Comparison of ENCODE assay signal across 21 cellular contexts in the genomic region with DNA sequence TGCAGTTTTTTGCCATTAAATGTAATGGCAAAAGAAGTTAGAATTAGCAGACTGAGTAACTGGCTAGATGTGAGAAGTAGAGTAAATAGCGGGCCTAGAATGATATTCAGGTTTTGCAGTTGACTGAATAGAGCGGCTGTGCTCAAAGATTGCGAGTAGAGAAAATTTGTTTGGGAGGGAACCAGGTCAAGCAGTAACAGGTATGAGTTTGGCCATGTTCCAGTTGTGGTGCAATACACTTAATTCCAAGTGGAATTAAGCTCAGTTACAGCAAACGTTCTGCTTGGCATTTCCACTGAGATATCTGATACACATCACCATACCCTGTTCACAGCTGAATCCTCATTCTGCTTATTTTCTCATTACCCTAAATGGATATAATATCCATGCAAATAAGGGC.
"Had no signal": no experiment of that assay in that cellular context is flagged by ENCODE, and none has a peak within 500 bp of the region (broad histone marks: within the 10 kb centered on the region; RNA-seq: fewer than 3 reads in every experiment).

No MANE protein-coding gene starts in this region.

- DNase-seq: activated CD4-positive, alpha-beta T cell treated with anti-CD3 and anti-CD28 coated beads for 36 hours; activated CD4-positive, alpha-beta T cell treated with anti-CD3 and anti-CD28 coated beads, Interleukin-2, amount 50 U/mL, for 48 hours; activated naive CD4-positive, alpha-beta T cell treated with Interleukin-2 at 50 U/mL for 16 hours; activated naive CD8-positive, alpha-beta T cell treated with anti-CD3 and anti-CD28 coated beads, Interleukin-2, amount 10 ng/mL, durations not matched to agents 7 days and 5 days; amygdala; central memory CD4-positive, alpha-beta T cell; dorsolateral prefrontal cortex; kidney glomerular epithelial cell; left ventricle myocardium superior; mesenchymal stem cell; mucosa of descending colon; naive B cell; stimulated activated CD4-positive, alpha-beta T cell treated with anti-CD3 and anti-CD28 coated beads, Interleukin-12 subunit alpha, Interleukin-12 subunit beta, amount 100 ng/mL, for 4 hours; stimulated activated CD4-positive, alpha-beta T cell treated with anti-CD3 and anti-CD28 coated beads, Interleukin-1b, Interleukin-23, amount 100 ng/mL, for 48 hours; stimulated activated CD8-positive, alpha-beta memory T cell treated with anti-CD3 and anti-CD28 coated beads, Interleukin-4, amount 100 ng/mL, for 48 hours; stimulated activated naive CD4-positive, alpha-beta T cell; tibial artery; uterus had no signal

- H3K36me3 ChIP-seq: right atrium auricular region, tibial artery, uterus had no signal

- H3K4me1 ChIP-seq: right atrium auricular region, tibial artery, uterus had no signal

- H3K9me3 ChIP-seq: tibial artery, uterus had no signal

- H3K4me3 ChIP-seq: dorsolateral prefrontal cortex, mucosa of descending colon, right atrium auricular region, tibial artery, uterus had no signal

- H3K27me3 ChIP-seq: dorsolateral prefrontal cortex, right atrium auricular region, tibial artery, uterus had no signal

- H3K27ac ChIP-seq: dorsolateral prefrontal cortex, right atrium auricular region, tibial artery, uterus had no signal

- ATAC-seq: activated CD4-positive, alpha-beta T cell treated with anti-CD3 and anti-CD28 coated beads for 36 hours; activated T-helper 17 cell treated with anti-CD3 and anti-CD28 coated beads, Interleukin-2, amount 50 U/mL, for 72 hours; left ventricle myocardium superior; mucosa of descending colon; WTC11 had no signal
